In genomic region chr6:153032255-153032882, GRCh38 we compare ENCODE assay signal across 1 cellular context.
TF ChIP-seq lines count a peak whose summit lies in the region.

No MANE protein-coding gene starts in this region.

TF ChIP-seq in HCT116, 20 proteins besides CTCF, POLR2A, EP300 and RAD21 (continued from another document):
- TF ChIP-seq, protein P1, sequence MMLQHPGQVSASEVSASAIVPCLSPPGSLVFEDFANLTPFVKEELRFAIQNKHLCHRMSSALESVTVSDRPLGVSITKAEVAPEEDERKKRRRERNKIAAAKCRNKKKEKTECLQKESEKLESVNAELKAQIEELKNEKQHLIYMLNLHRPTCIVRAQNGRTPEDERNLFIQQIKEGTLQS (IDR thresholded peaks at IDR 0.05), result no peak
- TF ChIP-seq EZH2phosphoT487 (IDR thresholded peaks at IDR 0.05; ENCODE audit: borderline replicate concordance) (no peak), CEBPB (IDR thresholded peaks at IDR 0.05; ENCODE audit: low read depth) (no peak), ELF1 (IDR thresholded peaks at IDR 0.05; ENCODE audit: borderline replicate concordance, low read depth) (no peak), ZFX (IDR thresholded peaks at IDR 0.05) (no peak), SRF (IDR thresholded peaks at IDR 0.05; ENCODE audit: low read depth) (no peak), JUND (IDR thresholded peaks at IDR 0.05) (no peak), TCF7L2 (IDR thresholded peaks at IDR 0.05; ENCODE audit: borderline replicate concordance, extremely low read depth, insufficient read depth, insufficient read length) (no peak), ZBTB33 (IDR thresholded peaks at IDR 0.05; ENCODE audit: extremely low read depth, insufficient replicate concordance, low read length) (no peak)
TF ChIP-seq in HCT116: peak in this region for 0.
